ENCODE assay signal across 1 cellular context in genomic region chr7:47979145-47979831, GRCh38.
TF ChIP-seq lines count a peak whose summit lies in the region.

TSS of gene HUS1 (minus strand) at chr7:47979615. CDS start at chr7:47979519, 96 bp downstream.

TF ChIP-seq in SK-N-SH, 30 proteins besides CTCF, POLR2A, EP300 and RAD21 (continued from another document):
- TF ChIP-seq, protein P1, sequence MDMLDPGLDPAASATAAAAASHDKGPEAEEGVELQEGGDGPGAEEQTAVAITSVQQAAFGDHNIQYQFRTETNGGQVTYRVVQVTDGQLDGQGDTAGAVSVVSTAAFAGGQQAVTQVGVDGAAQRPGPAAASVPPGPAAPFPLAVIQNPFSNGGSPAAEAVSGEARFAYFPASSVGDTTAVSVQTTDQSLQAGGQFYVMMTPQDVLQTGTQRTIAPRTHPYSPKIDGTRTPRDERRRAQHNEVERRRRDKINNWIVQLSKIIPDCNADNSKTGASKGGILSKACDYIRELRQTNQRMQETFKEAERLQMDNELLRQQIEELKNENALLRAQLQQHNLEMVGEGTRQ (IDR thresholded peaks at IDR 0.05; ENCODE audit: borderline replicate concordance, low read depth, low read length) = no peak
- TF ChIP-seq ZBTB33 (IDR thresholded peaks at IDR 0.05; ENCODE audit: borderline replicate concordance, low read depth) = peak; percentile 59; the same call in 1 of the 2 replicates
- TF ChIP-seq SMC3 (IDR thresholded peaks at IDR 0.05; ENCODE audit: low read depth, low read length) = no peak
- TF ChIP-seq EZH2phosphoT487 (IDR thresholded peaks at IDR 0.05; ENCODE audit: borderline replicate concordance, low read depth) = no peak
- peak; percentile 64; the same call in 1 of the 2 replicates for TF ChIP-seq TCF12 (IDR thresholded peaks at IDR 0.05)
- peak; percentile 88 for TF ChIP-seq YY1 (IDR thresholded peaks at IDR 0.05; ENCODE audit: low read depth)
- peak; percentile 94 for TF ChIP-seq POLR2AphosphoS5 (IDR thresholded peaks at IDR 0.05; ENCODE audit: low read depth, low read length)
- peak; percentile 94 for TF ChIP-seq TAF1 (IDR thresholded peaks at IDR 0.05; ENCODE audit: borderline replicate concordance, low read depth, low read length)
- peak; percentile 54; the same call in 1 of the 2 replicates for TF ChIP-seq TEAD4 (IDR thresholded peaks at IDR 0.05; ENCODE audit: borderline replicate concordance, insufficient read depth)
